In the genomic region with DNA sequence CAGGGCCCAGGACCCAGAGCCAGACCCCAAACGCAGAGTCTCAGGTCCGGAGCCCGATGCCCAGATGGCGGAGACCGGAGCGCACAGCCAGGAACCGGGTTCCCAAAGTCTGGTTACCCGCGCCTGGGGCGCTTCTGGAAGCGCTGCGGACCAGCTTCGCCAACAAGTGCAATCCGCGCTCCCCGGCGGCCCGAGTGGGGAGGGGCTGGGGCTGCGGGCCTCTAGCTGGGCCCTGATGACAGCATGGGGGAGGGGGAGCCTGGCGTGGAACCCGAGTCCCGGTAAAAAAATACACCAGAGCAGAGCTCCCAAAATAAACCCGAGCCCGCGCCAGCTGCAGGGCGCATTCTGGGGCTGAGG, we compare ENCODE assay signal across 9 cellular contexts. TPM values are rescaled to one million over a fixed set of nuclear protein-coding genes. Genes with fewer than 3 reads are reported as not detected.
DNase-seq lines count a peak whose midpoint lies in the region; ATAC-seq and TF ChIP-seq lines count a peak whose summit lies in the region.
"Had no signal": no experiment of that assay in that cellular context is flagged by ENCODE, and none has a peak within 500 bp of the region (broad histone marks: within the 10 kb centered on the region; RNA-seq: fewer than 3 reads in every experiment).

No MANE protein-coding gene starts in this region.

- H3K4me3 Mint-ChIP-seq in WTC11: peak overlapping the region; percentile 63

- H3K27ac ChIP-seq in left ventricle myocardium inferior (replicated peaks) (peak overlapping the region; percentile 92), sigmoid colon (no peak overlapping the region)

- POLR2A ChIA-PET in WTC11 (lab: Charles Lee): interaction anchor here (1.3 kb wide), 1 partner anchor 13 kb away, joined by 6 read pairs; no protein-coding TSS in a partner anchor

- no peaks in the 10 kb centered on the region for H3K36me3 Mint-ChIP-seq in WTC11

- DNase-seq in GM13976 (ENCODE audit: low spot score): peak; percentile 33
- DNase-seq in WTC11 (ENCODE audit: low spot score): peak; percentile 53
- DNase-seq in left ventricle myocardium inferior: peak; percentile 84
- no peak for DNase-seq in sigmoid colon
- DNase-seq in kidney tubule cell (ENCODE audit: low spot score): no peak
- DNase-seq in COLO829 (ENCODE audit: low spot score): no peak
- no peak for DNase-seq in ureter (ENCODE audit: low spot score)

- peaks cover 59% of the 10 kb centered on the region for H3K4me1 ChIP-seq in left ventricle myocardium inferior
- H3K4me1 ChIP-seq in sigmoid colon: peaks cover 0 to 19% (median 17%) of the 10 kb centered on the region in 4 donors

- ATAC-seq in WTC11 (peak; percentile 11), GM21381 (IDR thresholded peaks at IDR 0.05; ENCODE audit: unreplicated experiment) (no peak)

- no peaks in the 10 kb centered on the region for H3K4me1 Mint-ChIP-seq in WTC11

- H3K4me3 ChIP-seq in left ventricle myocardium inferior: peak overlapping the region; percentile 76
- peak overlapping the region; percentile 18 to 53 (median 42) for H3K4me3 ChIP-seq in sigmoid colon

- H3K27me3 Mint-ChIP-seq in WTC11 (ENCODE audit: low read depth): peaks cover 100% of the 10 kb centered on the region

- no peaks in the 10 kb centered on the region for H3K9me3 ChIP-seq in left ventricle myocardium inferior (replicated peaks)
- H3K9me3 ChIP-seq in sigmoid colon: no peaks in the 10 kb centered on the region

- TF ChIP-seq EP300 in sigmoid colon (IDR thresholded peaks at IDR 0.05): no peak

- H3K9me3 Mint-ChIP-seq in WTC11: no peaks in the 10 kb centered on the region

- H3K36me3 ChIP-seq in left ventricle myocardium inferior: no peaks in the 10 kb centered on the region
- H3K36me3 ChIP-seq in sigmoid colon: no peaks in the 10 kb centered on the region

- TF ChIP-seq CTCF in GM13976 (IDR thresholded peaks at IDR 0.05; ENCODE audit: borderline replicate concordance, control extremely low read depth, extremely low read depth, insufficient read depth, missing control alignments): no peak
- TF ChIP-seq CTCF in WTC11 (IDR thresholded peaks at IDR 0.05): no peak
- TF ChIP-seq CTCF in left ventricle myocardium inferior (IDR thresholded peaks at IDR 0.05; ENCODE audit: borderline replicate concordance): no peak
- no peak for TF ChIP-seq CTCF in sigmoid colon (IDR thresholded peaks at IDR 0.05)

- TF ChIP-seq POLR2A in sigmoid colon (IDR thresholded peaks at IDR 0.05): no peak

- no peak overlapping the region for H3K27ac Mint-ChIP-seq in WTC11

- 4% methylated on average over 26 of the region's 26 CpGs for WGBS in sigmoid colon, 2 donors

- peaks cover 19% of the 10 kb centered on the region for H3K27me3 ChIP-seq in left ventricle myocardium inferior (ENCODE audit: low read depth)
- H3K27me3 ChIP-seq in sigmoid colon: peaks cover 0 to 55% (median 24%) of the 10 kb centered on the region in 3 donors

- in situ Hi-C loops in GM13976 (cut with MboI; ENCODE audit: low sequenced_read_pairs, unreplicated experiment): no loop called here

- CTCF ChIA-PET in WTC11 (lab: Charles Lee): interaction anchor here (1.4 to 6.1 kb wide), 18 partner anchors 8 to 132 kb away, joined by 4 to 90 read pairs (median 14); a partner anchor contains a TSS

- intact Hi-C loops in left ventricle myocardium inferior (cut with micrococcal nuclease) (no loop called here), sigmoid colon (cut with DNase I) (no loop called here)

TF ChIP-seq in WTC11, 78 proteins besides CTCF, POLR2A, EP300 and RAD21:
- TF ChIP-seq KAT7 (CRISPR knock-in tag; IDR thresholded peaks at IDR 0.05; ENCODE audit: borderline replicate concordance): no peak
- TF ChIP-seq, protein P1, sequence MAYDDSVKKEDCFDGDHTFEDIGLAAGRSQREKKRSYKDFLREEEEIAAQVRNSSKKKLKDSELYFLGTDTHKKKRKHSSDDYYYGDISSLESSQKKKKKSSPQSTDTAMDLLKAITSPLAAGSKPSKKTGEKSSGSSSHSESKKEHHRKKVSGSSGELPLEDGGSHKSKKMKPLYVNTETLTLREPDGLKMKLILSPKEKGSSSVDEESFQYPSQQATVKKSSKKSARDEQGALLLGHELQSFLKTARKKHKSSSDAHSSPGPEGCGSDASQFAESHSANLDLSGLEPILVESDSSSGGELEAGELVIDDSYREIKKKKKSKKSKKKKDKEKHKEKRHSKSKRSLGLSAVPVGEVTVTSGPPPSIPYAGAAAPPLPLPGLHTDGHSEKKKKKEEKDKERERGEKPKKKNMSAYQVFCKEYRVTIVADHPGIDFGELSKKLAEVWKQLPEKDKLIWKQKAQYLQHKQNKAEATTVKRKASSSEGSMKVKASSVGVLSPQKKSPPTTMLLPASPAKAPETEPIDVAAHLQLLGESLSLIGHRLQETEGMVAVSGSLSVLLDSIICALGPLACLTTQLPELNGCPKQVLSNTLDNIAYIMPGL (CRISPR knock-in tag; IDR thresholded peaks at IDR 0.05): peak; percentile 35; the same call in 1 of the 2 replicates

RNA-seq across cellular contexts. Expression of a gene that starts 0.5 kb away (rescaled TPM):
- total RNA-seq in WTC11 (2021): not detected in 3 replicates
- 26.8 TPM for total RNA-seq in left ventricle myocardium inferior
- not detected for total RNA-seq in sigmoid colon
- polyA plus RNA-seq in sigmoid colon: under 1 TPM in 1 of 3 donors, not detected in 2; 0.06 TPM
- not detected for total RNA-seq in ureter
- total RNA-seq: activated CD8-positive, alpha-beta memory T cell treated with anti-CD3 and anti-CD28 coated beads for 36 hours had no signal

RNA-seq across cellular contexts. Expression of a gene that starts 19.8 kb away (rescaled TPM):
- 0.50 to 0.80 TPM (median 0.60 TPM) in 3 replicates for total RNA-seq in WTC11 (2021)
- total RNA-seq in left ventricle myocardium inferior: 0.88 TPM
- 1 to 10 TPM in 2 of 4 donors, under 1 TPM in 2; 0.16 to 1.1 (median 0.95) TPM for total RNA-seq in sigmoid colon
- under 1 TPM in 1 of 3 donors, not detected in 2; 0.57 TPM for polyA plus RNA-seq in sigmoid colon
- total RNA-seq in ureter: not detected

RNA-seq across cellular contexts. Expression of a gene that starts 32.0 kb away (rescaled TPM):
- 2.3 to 3.6 TPM (median 3.2 TPM) in 3 replicates for total RNA-seq in WTC11 (2021)
- total RNA-seq in left ventricle myocardium inferior: 21.2 TPM
- 10 to 100 TPM in 1 of 4 donors, 1 to 10 TPM in 3; 1.6 to 14.7 (median 4.0) TPM for total RNA-seq in sigmoid colon
- polyA plus RNA-seq in sigmoid colon: 1 to 10 TPM in 2 of 3 donors, under 1 TPM in 1; 0.92 to 2.5 (median 1.2) TPM
- 8.2 TPM for total RNA-seq in ureter

Comparison
In these comparisons a context has a peak if more than half of its experiments do, and no peak if none do; other contexts are left out.
1. DNase-seq: peak in GM13976 (single experiment), WTC11 (single experiment) and left ventricle myocardium inferior (single experiment); none in sigmoid colon (single experiment), kidney tubule cell (single experiment), COLO829 (single experiment) and ureter (single experiment).
2. RNA of a gene that starts 0.5 kb away (total RNA-seq): 26.8 TPM in left ventricle myocardium inferior (single experiment); not detected in ureter (single experiment), not detected in WTC11 and not detected in sigmoid colon; every median in the first group is over 10 times any median in the second.